8 cellular contexts compared by ENCODE assay signal in genomic region chr1:8817413-8818324, GRCh38. TPM values are rescaled to one million over a fixed set of nuclear protein-coding genes. Genes with fewer than 3 reads are reported as not detected.
DNase-seq lines count a peak whose midpoint lies in the region; ATAC-seq and TF ChIP-seq lines count a peak whose summit lies in the region.

Gene RERE (minus strand): TSS chr1:8817640.

- intact Hi-C loops in T-helper 1 cell treated with Interleukin-12 subunit alpha and Interleukin-12 subunit beta and Interleukin-4 antibody, amounts not matched to agents 30 ng/mL and 1 ng/mL, for 36 hours (cut with micrococcal nuclease): loop anchor here (1.0 to 5.0 kb wide), 4 partner anchors 12 to 290 kb away; partner anchors contain the start of gene ENO1
- intact Hi-C loops in adrenal gland (cut with DNase I) (no loop called here), left cardiac atrium (cut with DNase I) (no loop called here), prostate gland (cut with DNase I) (no loop called here)

- in situ Hi-C loops in GM13977 (cut with MboI; ENCODE audit: low pct_unique_long_range_greater_than_20kb, low sequenced_read_pairs, unreplicated experiment): no loop called here

- TF ChIP-seq CTCF in GM13977 (IDR thresholded peaks at IDR 0.05; ENCODE audit: extremely low read depth, insufficient read depth, missing control alignments) (peak; percentile 17), adrenal gland (IDR thresholded peaks at IDR 0.05) (peak in 3 of 6 experiments; percentile 10 to 22 (median 21)), prostate gland (IDR thresholded peaks at IDR 0.05) (peak in 1 of 4 experiments; percentile 65)

- DNase-seq in GM13977 (ENCODE audit: low spot score) (peak; percentile 100), NCI-H1436 (lab: John Stamatoyannopoulos, UW) (peak; percentile 91), adrenal gland (peak; percentile 94 to 97 (median 95)), left cardiac atrium (peak; percentile 93), prostate gland (ENCODE audit: low spot score) (peak; percentile 92), ureter (ENCODE audit: low spot score) (peak; percentile 95)

- H3K9me3 ChIP-seq in adrenal gland (replicated peaks in 1 of 3) (no peaks in the 10 kb centered on the region), prostate gland (no peaks in the 10 kb centered on the region)

- WGBS in adrenal gland, 4 donors: 0 to 1% (median 1%) methylated on average over 50 to 82 of the region's 82 CpGs
- WGBS in prostate gland: under 1% methylated on average over 59 of the region's 82 CpGs

- H3K27me3 ChIP-seq in adrenal gland: no peaks in the 10 kb centered on the region
- no peaks in the 10 kb centered on the region for H3K27me3 ChIP-seq in prostate gland (replicated peaks; ENCODE audit: insufficient read depth)

- H3K36me3 ChIP-seq in adrenal gland (replicated peaks in 1 of 2): no peaks in the 10 kb centered on the region
- H3K36me3 ChIP-seq in prostate gland: no peaks in the 10 kb centered on the region

- ATAC-seq in HG02840 (IDR thresholded peaks at IDR 0.05; ENCODE audit: low FRiP score, unreplicated experiment) (peak; percentile 92), left cardiac atrium (peak; percentile 99)

- H3K4me3 ChIP-seq in adrenal gland (peak within 1 kb of the TSS; percentile 9 to 97 (median 80)), prostate gland (peak within 1 kb of the TSS; percentile 85)

- H3K27ac ChIP-seq in adrenal gland: peak within 1 kb of the TSS; percentile 77 to 99 (median 96)
- peak within 1 kb of the TSS; percentile 94 to 97 for H3K27ac ChIP-seq in prostate gland

- peaks cover 36 to 44% of the 10 kb centered on the region in 2 donors for H3K4me1 ChIP-seq in adrenal gland (replicated peaks in 1 of 2)
- peaks cover 3% of the 10 kb centered on the region for H3K4me1 ChIP-seq in prostate gland (replicated peaks)

- TF ChIP-seq POLR2A in adrenal gland (IDR thresholded peaks at IDR 0.05) (peak; percentile 88 to 99), prostate gland (IDR thresholded peaks at IDR 0.05) (peak; percentile 98)

RNA-seq across cellular contexts. Expression of gene RERE, which starts in this region (rescaled TPM):
- 70.4 and 78.2 TPM in 2 replicates for total RNA-seq in T-helper 1 cell treated with Interleukin-12 subunit alpha and Interleukin-12 subunit beta and Interleukin-4 antibody, amounts not matched to agents 30 ng/mL and 1 ng/mL, for 36 hours
- 100 to 1,000 TPM in 3 of 8 donors, 10 to 100 TPM in 5; 49.0 to 146 (median 81.4) TPM for total RNA-seq in adrenal gland
- 10 to 100 TPM; 33.4 to 75.9 (median 41.6) TPM for polyA plus RNA-seq in adrenal gland
- 100 to 1,000 TPM; 128 to 162 TPM for total RNA-seq in left cardiac atrium
- total RNA-seq in prostate gland: 100 to 1,000 TPM; 207 to 322 TPM
- total RNA-seq in ureter: 215 TPM

Comparison
In these comparisons a context has a peak if more than half of its experiments do, and no peak if none do; other contexts are left out.
1. Peak in every context shown above with its lines: DNase-seq, ATAC-seq, H3K4me3 ChIP-seq and H3K27ac ChIP-seq.